Comparison of ENCODE assay signal across 18 cellular contexts in genomic region chr2:122129399-122129798, GRCh38.
A peak's percentile ranks its signal among the peaks of the same experiment; 100 is the strongest.
DNase-seq lines count a peak whose midpoint lies in the region; ATAC-seq and TF ChIP-seq lines count a peak whose summit lies in the region.
"Had no signal": no experiment of that assay in that cellular context is flagged by ENCODE, and none has a peak within 500 bp of the region (broad histone marks: within the 10 kb centered on the region; RNA-seq: fewer than 3 reads in every experiment).

No MANE protein-coding gene starts in this region.

- no peak overlapping the region for H4K91ac ChIP-seq in IMR-90 (ENCODE audit: insufficient read depth, low read depth, low read length)

- no peak overlapping the region for H2BK5ac ChIP-seq in IMR-90 (ENCODE audit: low read depth, low read length, poor library complexity, severe bottlenecking)

- no peak overlapping the region for H3K4me2 ChIP-seq in IMR-90 (ENCODE audit: low read depth, low read length)

- no peak overlapping the region for H2BK120ac ChIP-seq in IMR-90 (ENCODE audit: low read depth, low read length)

- H3K56ac ChIP-seq in IMR-90 (ENCODE audit: extremely low read depth, insufficient read depth, low read length), result no peak overlapping the region

- H3K18ac ChIP-seq in IMR-90 (ENCODE audit: low read depth, low read length), result no peak overlapping the region

- CTCF ChIA-PET in IMR-90 (lab: Yijun Ruan, JAX), result interaction anchor here (0.6 kb wide), 1 partner anchor 290 kb away, joined by 3 read pairs; no protein-coding TSS in a partner anchor

- no peak for TF ChIP-seq CTCF in IMR-90 (conservative IDR thresholded peaks at IDR 0.05; ENCODE audit: low read depth, low read length)
- TF ChIP-seq CTCF in endodermal cell (conservative IDR thresholded peaks at IDR 0.05), result no peak
- TF ChIP-seq CTCF in GM20000 (IDR thresholded peaks at IDR 0.05; ENCODE audit: extremely low read depth, missing control alignments), result no peak

- H3K4me3 ChIP-seq in IMR-90 (ENCODE audit: insufficient read depth, low read depth, low read length) (no peak overlapping the region), endodermal cell (ENCODE audit: low read length) (peak overlapping the region; percentile 9)
- H3K4me3 ChIP-seq: GM12878, HAP-1 had no signal

- H3K9me3 Mint-ChIP-seq in endodermal cell, result peaks cover 67% of the 10 kb centered on the region

- no peaks in the 10 kb centered on the region for H3K9me3 ChIP-seq in IMR-90 (ENCODE audit: control insufficient read depth, insufficient read depth, low read length)
- H3K9me3 ChIP-seq in endodermal cell (ENCODE audit: control insufficient read depth, low read length), result peaks cover 58% of the 10 kb centered on the region
- H3K9me3 ChIP-seq: HAP-1 had no signal

- intact Hi-C loops in IMR-90 (cut with micrococcal nuclease), result no loop called here

- H3K9me1 ChIP-seq in IMR-90 (ENCODE audit: insufficient read depth, low read length), result no peaks in the 10 kb centered on the region

- POLR2A ChIA-PET in IMR-90 (lab: Charles Lee; ENCODE audit: unreplicated experiment), result no interaction called here

- dilution Hi-C loops in IMR-90 (cut with HindIII; ENCODE audit: low sequenced_read_pairs, unreplicated experiment), result no loop called here

- no peak for TF ChIP-seq RAD21 in IMR-90 (IDR thresholded peaks at IDR 0.05; ENCODE audit: low read length)

- no peak overlapping the region for H3K4ac ChIP-seq in IMR-90 (ENCODE audit: low read depth, low read length)

- no peak overlapping the region for H2BK20ac ChIP-seq in IMR-90 (ENCODE audit: low read depth, low read length)

- in situ Hi-C loops in IMR-90 (cut with MboI; ENCODE audit: low sequenced_read_pairs), result no loop called here

- H3K79me1 ChIP-seq in IMR-90 (ENCODE audit: low read depth in 1 of 2, low read length in 2 of 2), result no peaks in the 10 kb centered on the region

- no peak overlapping the region for H2BK15ac ChIP-seq in IMR-90 (ENCODE audit: low read depth, low read length)

- H3K4me1 ChIP-seq in IMR-90 (ENCODE audit: control insufficient read depth, insufficient read depth, low read length) (no peaks in the 10 kb centered on the region), endodermal cell (ENCODE audit: control insufficient read depth, insufficient read depth, low read length) (no peaks in the 10 kb centered on the region)
- H3K4me1 ChIP-seq: HAP-1 had no signal

- peaks cover 14% of the 10 kb centered on the region for H3K36me3 Mint-ChIP-seq in endodermal cell (ENCODE audit: low read depth)

- no peak overlapping the region for H3K27ac Mint-ChIP-seq in endodermal cell
- H3K27ac Mint-ChIP-seq: CD4-positive, alpha-beta memory T cell had no signal

- H3K27me3 ChIP-seq in IMR-90 (ENCODE audit: control insufficient read depth, insufficient read depth, low read length), result no peaks in the 10 kb centered on the region
- no peaks in the 10 kb centered on the region for H3K27me3 ChIP-seq in endodermal cell (ENCODE audit: control insufficient read depth, insufficient read depth, low read length, poor library complexity, severe bottlenecking)

- BruUV-seq in IMR-90 (replicated peaks; lab: Mats Ljungman, UMichigan), result no TSS peak

- ATAC-seq in IMR-90 (ENCODE audit: low read depth), result no peak
- ATAC-seq: GM12878 had no signal

- no peak overlapping the region for H3K27ac ChIP-seq in IMR-90 (ENCODE audit: insufficient read depth, low read length)
- no peak overlapping the region for H3K27ac ChIP-seq in endodermal cell (ENCODE audit: low read depth, low read length)
- H3K27ac ChIP-seq: 22Rv1 had no signal

- H4K5ac ChIP-seq in IMR-90 (ENCODE audit: low read depth, low read length), result no peak overlapping the region

- no peak overlapping the region for H4K8ac ChIP-seq in IMR-90 (ENCODE audit: low read depth in 2 of 2, low read length in 2 of 2)

- peaks cover 2% of the 10 kb centered on the region for H3K27me3 Mint-ChIP-seq in endodermal cell (ENCODE audit: insufficient read depth)
- H3K27me3 Mint-ChIP-seq: CD4-positive, alpha-beta memory T cell had no signal

- WGBS in IMR-90 (ENCODE audit: extremely low coverage in 2 of 2, insufficient read length in 1 of 2), 2 experiments, result no CpG with 5 or more reads among the region's 1 CpG
- 100% methylated on average over 1 of the region's 1 CpG; no CpG with 5 or more reads in 1 of the 2 experiments for WGBS in endodermal cell (ENCODE audit: insufficient coverage in 1 of 2, insufficient read length in 1 of 2), 2 experiments

- H2AK5ac ChIP-seq in IMR-90 (ENCODE audit: low read depth, low read length), result no peak overlapping the region

- peak; percentile 10 for DNase-seq in DMS53 (lab: John Stamatoyannopoulos, UW)
- no peak for DNase-seq in DMS53 treated with DMSO at 0.1 percent for 48 hours (lab: John Stamatoyannopoulos, UW; ENCODE audit: unreplicated experiment)
- no peak for DNase-seq in IMR-90
- DNase-seq in endodermal cell, result no peak
- no peak for DNase-seq in activated CD4-positive, alpha-beta T cell treated with anti-CD3 and anti-CD28 coated beads, Interleukin-2, amount 50 U/mL, for 48 hours
- no peak for DNase-seq in activated CD4-positive, CD25-positive, alpha-beta regulatory T cell (lab: John Stamatoyannopoulos, UW)
- no peak for DNase-seq in GM20000 (ENCODE audit: low spot score)
- DNase-seq: C1 segment of cervical spinal cord; Calu3; CD4-positive, alpha-beta memory T cell; COR-L47; DMS79; EL; GDM1; GOT3 had no signal

- H3K9ac ChIP-seq in IMR-90 (ENCODE audit: low read depth, low read length) (no peak overlapping the region), endodermal cell (ENCODE audit: extremely low read depth, low read length, poor library complexity, severe bottlenecking) (no peak overlapping the region)

- H3K23ac ChIP-seq in IMR-90 (ENCODE audit: low read depth, low read length), result no peak overlapping the region

- H3K36me3 ChIP-seq in IMR-90 (ENCODE audit: control insufficient read depth, insufficient read depth, low read length) (no peaks in the 10 kb centered on the region), endodermal cell (ENCODE audit: control insufficient read depth, insufficient read depth, low read length) (no peaks in the 10 kb centered on the region)
- H3K36me3 ChIP-seq: HAP-1 had no signal

- H2AFZ ChIP-seq in IMR-90 (replicated peaks; ENCODE audit: low read length, poor library complexity), result no peak overlapping the region

- H2AK9ac ChIP-seq in IMR-90 (replicated peaks; ENCODE audit: low read depth, low read length, poor library complexity), result no peak overlapping the region

- H3K4me3 Mint-ChIP-seq in endodermal cell, result no peak overlapping the region
- H3K4me3 Mint-ChIP-seq: CD4-positive, alpha-beta memory T cell had no signal

- TF ChIP-seq POLR2A in IMR-90 (IDR thresholded peaks at IDR 0.05; ENCODE audit: low read depth, low read length), result no peak

- H3K4me1 Mint-ChIP-seq in endodermal cell, result no peaks in the 10 kb centered on the region
- H3K4me1 Mint-ChIP-seq: CD4-positive, alpha-beta memory T cell had no signal

- no peaks in the 10 kb centered on the region for H4K20me1 ChIP-seq in IMR-90 (ENCODE audit: insufficient read depth, low read length)

- H3K14ac ChIP-seq in IMR-90 (replicated peaks; ENCODE audit: low read depth, low read length), result no peak overlapping the region

TF ChIP-seq in IMR-90, 13 proteins besides CTCF, POLR2A, EP300 and RAD21:
- TF ChIP-seq SMC3 (IDR thresholded peaks at IDR 0.05; ENCODE audit: low read depth, low read length), result no peak
- peak; percentile 58 for TF ChIP-seq MAFK (IDR thresholded peaks at IDR 0.05; ENCODE audit: low read depth, low read length)
- TF ChIP-seq RFX5 (IDR thresholded peaks at IDR 0.05; ENCODE audit: low read depth, low read length), result no peak
- TF ChIP-seq ELK1 (IDR thresholded peaks at IDR 0.05; ENCODE audit: borderline replicate concordance, low read depth, low read length), result no peak
- TF ChIP-seq BHLHE40 (IDR thresholded peaks at IDR 0.05; ENCODE audit: low read depth, low read length), result no peak
